ENCODE assay signal across 2 cellular contexts in the genomic region with DNA sequence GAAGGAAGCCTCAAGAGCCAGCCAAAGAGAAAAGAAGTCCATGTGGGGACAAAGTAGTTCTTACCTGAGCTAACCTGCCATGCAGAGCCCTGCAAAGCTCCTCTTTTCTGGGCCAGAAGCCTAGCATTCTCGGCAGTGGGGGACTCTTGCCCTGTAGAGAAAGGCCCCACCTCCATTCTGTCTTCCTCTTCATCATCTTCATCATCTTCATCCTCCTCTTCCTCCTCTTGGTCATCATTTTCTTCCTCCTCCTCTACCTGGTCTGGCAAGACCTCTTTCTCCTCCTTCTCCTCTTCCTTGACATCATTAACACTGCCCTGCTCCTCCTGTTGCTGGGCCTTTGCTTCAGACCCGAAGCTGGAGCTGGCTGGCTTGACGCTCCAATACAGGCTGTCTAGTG.
TF ChIP-seq lines count a peak whose summit lies in the region.

No MANE protein-coding gene starts in this region.

TF ChIP-seq in HEK293, 187 proteins besides CTCF, POLR2A, EP300 and RAD21:
- TF ChIP-seq, protein P1, sequence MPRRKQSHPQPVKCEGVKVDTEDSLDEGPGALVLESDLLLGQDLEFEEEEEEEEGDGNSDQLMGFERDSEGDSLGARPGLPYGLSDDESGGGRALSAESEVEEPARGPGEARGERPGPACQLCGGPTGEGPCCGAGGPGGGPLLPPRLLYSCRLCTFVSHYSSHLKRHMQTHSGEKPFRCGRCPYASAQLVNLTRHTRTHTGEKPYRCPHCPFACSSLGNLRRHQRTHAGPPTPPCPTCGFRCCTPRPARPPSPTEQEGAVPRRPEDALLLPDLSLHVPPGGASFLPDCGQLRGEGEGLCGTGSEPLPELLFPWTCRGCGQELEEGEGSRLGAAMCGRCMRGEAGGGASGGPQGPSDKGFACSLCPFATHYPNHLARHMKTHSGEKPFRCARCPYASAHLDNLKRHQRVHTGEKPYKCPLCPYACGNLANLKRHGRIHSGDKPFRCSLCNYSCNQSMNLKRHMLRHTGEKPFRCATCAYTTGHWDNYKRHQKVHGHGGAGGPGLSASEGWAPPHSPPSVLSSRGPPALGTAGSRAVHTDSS (tag by site-specific recombination; IDR thresholded peaks at IDR 0.05) = peak; percentile 95
- no peak for TF ChIP-seq ZNF10 (tag by site-specific recombination; IDR thresholded peaks at IDR 0.05)

TF ChIP-seq in HepG2, 621 proteins besides CTCF, POLR2A, EP300 and RAD21 (continued from another document):
- TF ChIP-seq, protein P2, sequence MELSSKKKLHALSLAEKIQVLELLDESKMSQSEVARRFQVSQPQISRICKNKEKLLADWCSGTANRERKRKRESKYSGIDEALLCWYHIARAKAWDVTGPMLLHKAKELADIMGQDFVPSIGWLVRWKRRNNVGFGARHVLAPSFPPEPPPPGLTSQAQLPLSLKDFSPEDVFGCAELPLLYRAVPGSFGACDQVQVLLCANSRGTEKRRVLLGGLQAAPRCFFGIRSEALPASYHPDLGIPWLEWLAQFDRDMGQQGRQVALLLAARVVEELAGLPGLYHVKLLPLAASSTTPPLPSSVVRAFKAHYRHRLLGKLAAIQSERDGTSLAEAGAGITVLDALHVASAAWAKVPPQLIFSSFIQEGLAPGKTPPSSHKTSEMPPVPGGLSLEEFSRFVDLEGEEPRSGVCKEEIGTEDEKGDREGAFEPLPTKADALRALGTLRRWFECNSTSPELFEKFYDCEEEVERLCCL (CRISPR knock-in tag; IDR thresholded peaks at IDR 0.05; ENCODE audit: borderline replicate concordance) = no peak
- TF ChIP-seq U2AF2 (IDR thresholded peaks at IDR 0.05; ENCODE audit: low read depth, low read length) = no peak
- TF ChIP-seq, protein P3, sequence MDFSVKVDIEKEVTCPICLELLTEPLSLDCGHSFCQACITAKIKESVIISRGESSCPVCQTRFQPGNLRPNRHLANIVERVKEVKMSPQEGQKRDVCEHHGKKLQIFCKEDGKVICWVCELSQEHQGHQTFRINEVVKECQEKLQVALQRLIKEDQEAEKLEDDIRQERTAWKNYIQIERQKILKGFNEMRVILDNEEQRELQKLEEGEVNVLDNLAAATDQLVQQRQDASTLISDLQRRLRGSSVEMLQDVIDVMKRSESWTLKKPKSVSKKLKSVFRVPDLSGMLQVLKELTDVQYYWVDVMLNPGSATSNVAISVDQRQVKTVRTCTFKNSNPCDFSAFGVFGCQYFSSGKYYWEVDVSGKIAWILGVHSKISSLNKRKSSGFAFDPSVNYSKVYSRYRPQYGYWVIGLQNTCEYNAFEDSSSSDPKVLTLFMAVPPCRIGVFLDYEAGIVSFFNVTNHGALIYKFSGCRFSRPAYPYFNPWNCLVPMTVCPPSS (IDR thresholded peaks at IDR 0.05) = no peak
- TF ChIP-seq, protein P4, sequence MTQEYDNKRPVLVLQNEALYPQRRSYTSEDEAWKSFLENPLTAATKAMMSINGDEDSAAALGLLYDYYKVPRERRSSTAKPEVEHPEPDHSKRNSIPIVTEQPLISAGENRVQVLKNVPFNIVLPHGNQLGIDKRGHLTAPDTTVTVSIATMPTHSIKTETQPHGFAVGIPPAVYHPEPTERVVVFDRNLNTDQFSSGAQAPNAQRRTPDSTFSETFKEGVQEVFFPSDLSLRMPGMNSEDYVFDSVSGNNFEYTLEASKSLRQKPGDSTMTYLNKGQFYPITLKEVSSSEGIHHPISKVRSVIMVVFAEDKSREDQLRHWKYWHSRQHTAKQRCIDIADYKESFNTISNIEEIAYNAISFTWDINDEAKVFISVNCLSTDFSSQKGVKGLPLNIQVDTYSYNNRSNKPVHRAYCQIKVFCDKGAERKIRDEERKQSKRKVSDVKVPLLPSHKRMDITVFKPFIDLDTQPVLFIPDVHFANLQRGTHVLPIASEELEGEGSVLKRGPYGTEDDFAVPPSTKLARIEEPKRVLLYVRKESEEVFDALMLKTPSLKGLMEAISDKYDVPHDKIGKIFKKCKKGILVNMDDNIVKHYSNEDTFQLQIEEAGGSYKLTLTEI (CRISPR knock-in tag; conservative IDR thresholded peaks at IDR 0.05) = no peak
- TF ChIP-seq XBP1 (CRISPR knock-in tag; IDR thresholded peaks at IDR 0.05) = no peak
- no peak for TF ChIP-seq CREM (IDR thresholded peaks at IDR 0.05)
- TF ChIP-seq CREM (CRISPR knock-in tag; IDR thresholded peaks at IDR 0.05) = no peak
- TF ChIP-seq ZSCAN29 (CRISPR knock-in tag; conservative IDR thresholded peaks at IDR 0.05) = no peak
- TF ChIP-seq, protein P5, sequence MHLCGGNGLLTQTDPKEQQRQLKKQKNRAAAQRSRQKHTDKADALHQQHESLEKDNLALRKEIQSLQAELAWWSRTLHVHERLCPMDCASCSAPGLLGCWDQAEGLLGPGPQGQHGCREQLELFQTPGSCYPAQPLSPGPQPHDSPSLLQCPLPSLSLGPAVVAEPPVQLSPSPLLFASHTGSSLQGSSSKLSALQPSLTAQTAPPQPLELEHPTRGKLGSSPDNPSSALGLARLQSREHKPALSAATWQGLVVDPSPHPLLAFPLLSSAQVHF (CRISPR knock-in tag; IDR thresholded peaks at IDR 0.05) = no peak
- no peak for TF ChIP-seq ZNF607 (CRISPR knock-in tag; IDR thresholded peaks at IDR 0.05; ENCODE audit: borderline replicate concordance)
- TF ChIP-seq NRL (CRISPR knock-in tag; IDR thresholded peaks at IDR 0.05; ENCODE audit: borderline replicate concordance) = no peak
- TF ChIP-seq, protein P6, sequence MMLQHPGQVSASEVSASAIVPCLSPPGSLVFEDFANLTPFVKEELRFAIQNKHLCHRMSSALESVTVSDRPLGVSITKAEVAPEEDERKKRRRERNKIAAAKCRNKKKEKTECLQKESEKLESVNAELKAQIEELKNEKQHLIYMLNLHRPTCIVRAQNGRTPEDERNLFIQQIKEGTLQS (CRISPR knock-in tag; IDR thresholded peaks at IDR 0.05) = no peak
- TF ChIP-seq, protein P7, sequence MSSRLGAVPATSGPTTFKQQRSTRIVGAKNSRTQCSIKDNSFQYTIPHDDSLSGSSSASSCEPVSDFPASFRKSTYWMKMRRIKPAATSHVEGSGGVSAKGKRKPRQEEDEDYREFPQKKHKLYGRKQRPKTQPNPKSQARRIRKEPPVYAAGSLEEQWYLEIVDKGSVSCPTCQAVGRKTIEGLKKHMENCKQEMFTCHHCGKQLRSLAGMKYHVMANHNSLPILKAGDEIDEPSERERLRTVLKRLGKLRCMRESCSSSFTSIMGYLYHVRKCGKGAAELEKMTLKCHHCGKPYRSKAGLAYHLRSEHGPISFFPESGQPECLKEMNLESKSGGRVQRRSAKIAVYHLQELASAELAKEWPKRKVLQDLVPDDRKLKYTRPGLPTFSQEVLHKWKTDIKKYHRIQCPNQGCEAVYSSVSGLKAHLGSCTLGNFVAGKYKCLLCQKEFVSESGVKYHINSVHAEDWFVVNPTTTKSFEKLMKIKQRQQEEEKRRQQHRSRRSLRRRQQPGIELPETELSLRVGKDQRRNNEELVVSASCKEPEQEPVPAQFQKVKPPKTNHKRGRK (CRISPR knock-in tag; IDR thresholded peaks at IDR 0.05) = no peak
- no peak for TF ChIP-seq ZNF496 (CRISPR knock-in tag; IDR thresholded peaks at IDR 0.05; ENCODE audit: insufficient replicate concordance)
- no peak for TF ChIP-seq REXO4 (CRISPR knock-in tag; IDR thresholded peaks at IDR 0.05; ENCODE audit: borderline replicate concordance)
- TF ChIP-seq NCOA5 (CRISPR knock-in tag; IDR thresholded peaks at IDR 0.05) = no peak
- no peak for TF ChIP-seq MXI1 (IDR thresholded peaks at IDR 0.05; ENCODE audit: borderline replicate concordance, low read depth, low read length)
